9 cellular contexts compared by ENCODE assay signal in the genomic region with DNA sequence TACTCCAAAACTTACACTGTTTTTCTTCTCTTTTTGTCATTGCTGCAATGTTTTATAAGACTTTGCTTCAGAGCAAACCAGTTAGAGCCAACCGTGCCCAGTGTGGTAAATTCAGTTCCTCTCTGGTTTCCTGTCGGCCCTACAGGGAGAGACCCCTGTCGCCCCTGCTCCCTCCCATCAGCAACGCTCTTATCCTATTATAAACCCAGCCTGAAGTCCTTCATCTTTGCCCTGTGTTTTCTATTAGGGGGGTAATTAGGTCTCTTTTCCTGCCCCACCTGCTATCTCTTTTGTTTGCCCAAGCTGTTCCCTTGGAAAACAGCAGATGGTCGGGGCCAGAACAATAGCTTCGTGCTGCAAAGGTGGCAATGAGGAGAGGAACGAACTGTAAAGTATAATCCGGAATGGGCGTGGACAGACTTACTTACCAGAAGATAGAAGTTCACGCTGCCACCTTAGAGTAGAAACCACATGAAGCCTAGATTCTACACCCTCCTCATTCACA. TPM values are rescaled to one million over a fixed set of nuclear protein-coding genes. Genes with fewer than 3 reads are reported as not detected.
DNase-seq lines count a peak whose midpoint lies in the region; ATAC-seq and TF ChIP-seq lines count a peak whose summit lies in the region.
"Had no signal": no experiment of that assay in that cellular context is flagged by ENCODE, and none has a peak within 500 bp of the region (broad histone marks: within the 10 kb centered on the region; RNA-seq: fewer than 3 reads in every experiment).

No MANE protein-coding gene starts in this region.

- POLR2A ChIA-PET in naive thymus-derived CD4-positive, alpha-beta T cell (lab: Charles Lee), result interaction anchor here (1.3 kb wide), 1 partner anchor 34 kb away, joined by 3 read pairs; no protein-coding TSS in a partner anchor

- H3K4me3 ChIP-seq in Peyer's patch, result no peak overlapping the region
- peak overlapping the region; percentile 6 for H3K4me3 ChIP-seq in naive thymus-derived CD4-positive, alpha-beta T cell (ENCODE audit: low read length)

- DNase-seq in GDM1 (lab: John Stamatoyannopoulos, UW) (peak; percentile 87), NCI-H146 (lab: John Stamatoyannopoulos, UW) (peak; percentile 98), Peyer's patch (peak in 2 of 3 donors; percentile 61 to 64), cerebellum (ENCODE audit: low spot score) (no peak), HFFc6 (no peak)
- DNase-seq in naive thymus-derived CD4-positive, alpha-beta T cell, result peak in 6 of 9 donors; percentile 19 to 47 (median 32)
- DNase-seq: central memory CD4-positive, alpha-beta T cell had no signal

- no peaks in the 10 kb centered on the region for H3K9me3 ChIP-seq in Peyer's patch
- H3K9me3 ChIP-seq in naive thymus-derived CD4-positive, alpha-beta T cell (ENCODE audit: control insufficient read depth in 2 of 3, low read length in 3 of 3), result no peaks in the 10 kb centered on the region

- peak overlapping the region in 2 of 4 donors; percentile 57 to 70 for H3K27ac ChIP-seq in Peyer's patch
- no peak overlapping the region for H3K27ac ChIP-seq in naive thymus-derived CD4-positive, alpha-beta T cell (ENCODE audit: low read depth, low read length)

- peak overlapping the region; percentile 56 to 89 (median 72) for H3K4me3 Mint-ChIP-seq in naive thymus-derived CD4-positive, alpha-beta T cell
- H3K4me3 Mint-ChIP-seq in HFFc6, result no peak overlapping the region

- peak; percentile 81 for ATAC-seq in naive thymus-derived CD4-positive, alpha-beta T cell
- ATAC-seq in HG03280 (IDR thresholded peaks at IDR 0.05; ENCODE audit: unreplicated experiment), result no peak
- ATAC-seq in GM21737 (IDR thresholded peaks at IDR 0.05; ENCODE audit: unreplicated experiment), result no peak

- peaks cover 0 to 4% (median 0%) of the 10 kb centered on the region in 11 donors for H3K9me3 Mint-ChIP-seq in naive thymus-derived CD4-positive, alpha-beta T cell
- no peaks in the 10 kb centered on the region for H3K9me3 Mint-ChIP-seq in HFFc6

- H3K36me3 Mint-ChIP-seq in naive thymus-derived CD4-positive, alpha-beta T cell, result no peaks in the 10 kb centered on the region
- no peaks in the 10 kb centered on the region for H3K36me3 Mint-ChIP-seq in HFFc6 (ENCODE audit: low read depth)

- H3K27me3 Mint-ChIP-seq in naive thymus-derived CD4-positive, alpha-beta T cell, result peaks cover 0 to 3% (median 0%) of the 10 kb centered on the region in 5 donors
- H3K27me3 Mint-ChIP-seq in HFFc6 (ENCODE audit: insufficient read depth), result peaks cover 42% of the 10 kb centered on the region

- no peaks in the 10 kb centered on the region for H3K27me3 ChIP-seq in Peyer's patch
- no peaks in the 10 kb centered on the region for H3K27me3 ChIP-seq in naive thymus-derived CD4-positive, alpha-beta T cell (ENCODE audit: control insufficient read depth in 2 of 2, insufficient read depth in 2 of 2, low read length in 2 of 2)

- intact Hi-C loops in naive thymus-derived CD4-positive, alpha-beta T cell (cut with micrococcal nuclease), result loop anchor here in 1 of 2 donors (5.0 kb wide), 1 partner anchor 37 kb away; no protein-coding TSS in a partner anchor

- TF ChIP-seq CTCF in Peyer's patch (IDR thresholded peaks at IDR 0.05) (no peak), HFFc6 (IDR thresholded peaks at IDR 0.05) (no peak)

- H3K27ac Mint-ChIP-seq in naive thymus-derived CD4-positive, alpha-beta T cell, result peak overlapping the region; percentile 24 to 90 (median 82)
- no peak overlapping the region for H3K27ac Mint-ChIP-seq in HFFc6

- CTCF ChIA-PET in naive thymus-derived CD4-positive, alpha-beta T cell (lab: Charles Lee), result interaction anchor here (0.9 kb wide), 1 partner anchor 22 kb away, joined by 3 read pairs; no protein-coding TSS in a partner anchor

- no peak for TF ChIP-seq POLR2A in Peyer's patch (IDR thresholded peaks at IDR 0.05)

- peaks cover 12 to 39% (median 25%) of the 10 kb centered on the region in 7 donors for H3K4me1 Mint-ChIP-seq in naive thymus-derived CD4-positive, alpha-beta T cell
- H3K4me1 Mint-ChIP-seq in HFFc6 (ENCODE audit: low read depth), result no peaks in the 10 kb centered on the region

- peaks cover 0 to 29% (median 0%) of the 10 kb centered on the region in 4 donors for H3K4me1 ChIP-seq in Peyer's patch
- peaks cover 0 to 14% of the 10 kb centered on the region in 2 donors for H3K4me1 ChIP-seq in naive thymus-derived CD4-positive, alpha-beta T cell (ENCODE audit: control insufficient read depth in 2 of 2, insufficient read depth in 2 of 2, low read length in 2 of 2)

- no peaks in the 10 kb centered on the region for H3K36me3 ChIP-seq in Peyer's patch
- H3K36me3 ChIP-seq in naive thymus-derived CD4-positive, alpha-beta T cell (ENCODE audit: control insufficient read depth in 2 of 3, insufficient read depth in 3 of 3, low read length in 3 of 3), result no peaks in the 10 kb centered on the region

RNA-seq across cellular contexts. Expression of gene OTULINL, which starts 21.4 kb away (rescaled TPM):
- total RNA-seq in Peyer's patch (10 to 100 TPM; 18.9 to 33.0 (median 28.8) TPM), cerebellum (12.0 TPM)
- 10 to 100 TPM; 26.1 to 44.7 (median 32.4) TPM for total RNA-seq in naive thymus-derived CD4-positive, alpha-beta T cell
- polyA plus RNA-seq in naive thymus-derived CD4-positive, alpha-beta T cell, result 10 to 100 TPM; 25.7 to 31.0 TPM
- total RNA-seq in HFFc6 (2021; fragmentation: NEBNext Ultra II Directional; extraction: Animal tissue kit (Norgen Biotek cat#: 25700)), result 10 to 100 TPM in 4 of 6 experiments, 1 to 10 TPM in 2; 9.3 to 25.7 (median 21.7) TPM

Comparison
In these comparisons a context has a peak if more than half of its experiments do, and no peak if none do; other contexts are left out.
1. DNase-seq: peak in GDM1 (single experiment), NCI-H146 (single experiment), Peyer's patch (2 of 3) and naive thymus-derived CD4-positive, alpha-beta T cell (6 of 9); none in cerebellum (single experiment) and HFFc6 (single experiment).